Comparison of ENCODE assay signal across 1 cellular context in genomic region chr9:136150664-136151213, GRCh38.
TF ChIP-seq lines count a peak whose summit lies in the region.

No MANE protein-coding gene starts in this region.

TF ChIP-seq in HepG2, 621 proteins besides CTCF, POLR2A, EP300 and RAD21:
- TF ChIP-seq ZNF24 (IDR thresholded peaks at IDR 0.05): peak; percentile 80
